1 cellular context compared by ENCODE assay signal in the genomic region with DNA sequence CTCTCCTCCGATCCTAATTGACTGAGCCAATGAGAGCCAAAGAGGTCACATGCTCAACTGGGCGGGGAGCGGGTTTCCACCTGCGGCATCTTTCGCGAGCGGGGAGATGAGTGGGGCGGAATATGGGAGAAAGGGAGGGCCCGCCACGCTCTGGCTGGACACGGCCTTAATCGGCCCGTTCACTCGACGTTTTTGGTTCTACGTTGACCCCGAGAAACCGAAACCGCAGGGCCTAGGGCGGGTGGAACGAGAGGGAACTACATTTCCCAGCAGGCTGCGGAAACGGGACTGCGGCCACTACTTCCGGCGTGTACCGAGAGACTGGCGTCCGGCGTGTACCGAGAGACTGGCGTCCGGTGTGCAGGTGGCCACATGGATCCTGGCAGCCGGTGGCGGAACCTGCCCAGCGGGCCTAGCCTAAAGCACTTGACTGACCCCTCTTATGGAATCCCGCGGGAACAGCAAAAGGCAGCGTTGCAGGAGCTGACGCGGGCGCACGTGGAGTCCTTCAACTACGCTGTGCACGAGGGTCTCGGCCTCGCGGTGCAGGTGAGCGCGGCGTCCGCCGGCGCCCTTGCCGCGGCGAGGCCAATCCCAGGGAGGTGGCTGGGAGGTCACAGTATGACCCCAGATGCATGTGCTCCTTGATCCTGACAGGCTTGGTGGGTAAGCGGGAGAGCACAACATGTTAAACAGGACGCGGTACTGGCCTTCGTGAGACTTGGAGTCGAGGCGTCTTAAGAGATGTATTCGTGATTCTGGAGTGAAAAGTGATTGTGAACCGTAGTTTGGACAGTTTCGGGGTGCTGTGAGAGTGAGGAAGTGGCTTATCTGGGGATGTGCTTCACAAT.
TF ChIP-seq lines count a peak whose summit lies in the region.

A gene with protein sequence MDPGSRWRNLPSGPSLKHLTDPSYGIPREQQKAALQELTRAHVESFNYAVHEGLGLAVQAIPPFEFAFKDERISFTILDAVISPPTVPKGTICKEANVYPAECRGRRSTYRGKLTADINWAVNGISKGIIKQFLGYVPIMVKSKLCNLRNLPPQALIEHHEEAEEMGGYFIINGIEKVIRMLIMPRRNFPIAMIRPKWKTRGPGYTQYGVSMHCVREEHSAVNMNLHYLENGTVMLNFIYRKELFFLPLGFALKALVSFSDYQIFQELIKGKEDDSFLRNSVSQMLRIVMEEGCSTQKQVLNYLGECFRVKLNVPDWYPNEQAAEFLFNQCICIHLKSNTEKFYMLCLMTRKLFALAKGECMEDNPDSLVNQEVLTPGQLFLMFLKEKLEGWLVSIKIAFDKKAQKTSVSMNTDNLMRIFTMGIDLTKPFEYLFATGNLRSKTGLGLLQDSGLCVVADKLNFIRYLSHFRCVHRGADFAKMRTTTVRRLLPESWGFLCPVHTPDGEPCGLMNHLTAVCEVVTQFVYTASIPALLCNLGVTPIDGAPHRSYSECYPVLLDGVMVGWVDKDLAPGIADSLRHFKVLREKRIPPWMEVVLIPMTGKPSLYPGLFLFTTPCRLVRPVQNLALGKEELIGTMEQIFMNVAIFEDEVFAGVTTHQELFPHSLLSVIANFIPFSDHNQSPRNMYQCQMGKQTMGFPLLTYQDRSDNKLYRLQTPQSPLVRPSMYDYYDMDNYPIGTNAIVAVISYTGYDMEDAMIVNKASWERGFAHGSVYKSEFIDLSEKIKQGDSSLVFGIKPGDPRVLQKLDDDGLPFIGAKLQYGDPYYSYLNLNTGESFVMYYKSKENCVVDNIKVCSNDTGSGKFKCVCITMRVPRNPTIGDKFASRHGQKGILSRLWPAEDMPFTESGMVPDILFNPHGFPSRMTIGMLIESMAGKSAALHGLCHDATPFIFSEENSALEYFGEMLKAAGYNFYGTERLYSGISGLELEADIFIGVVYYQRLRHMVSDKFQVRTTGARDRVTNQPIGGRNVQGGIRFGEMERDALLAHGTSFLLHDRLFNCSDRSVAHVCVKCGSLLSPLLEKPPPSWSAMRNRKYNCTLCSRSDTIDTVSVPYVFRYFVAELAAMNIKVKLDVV (plus strand): TSS at position 343 of the 851 bp plus-strand sequence. CDS start 30 bp downstream, at position 373.

TF ChIP-seq in GM23338, 12 proteins besides CTCF, POLR2A, EP300 and RAD21 (continued from another document):
- TF ChIP-seq, protein P1, sequence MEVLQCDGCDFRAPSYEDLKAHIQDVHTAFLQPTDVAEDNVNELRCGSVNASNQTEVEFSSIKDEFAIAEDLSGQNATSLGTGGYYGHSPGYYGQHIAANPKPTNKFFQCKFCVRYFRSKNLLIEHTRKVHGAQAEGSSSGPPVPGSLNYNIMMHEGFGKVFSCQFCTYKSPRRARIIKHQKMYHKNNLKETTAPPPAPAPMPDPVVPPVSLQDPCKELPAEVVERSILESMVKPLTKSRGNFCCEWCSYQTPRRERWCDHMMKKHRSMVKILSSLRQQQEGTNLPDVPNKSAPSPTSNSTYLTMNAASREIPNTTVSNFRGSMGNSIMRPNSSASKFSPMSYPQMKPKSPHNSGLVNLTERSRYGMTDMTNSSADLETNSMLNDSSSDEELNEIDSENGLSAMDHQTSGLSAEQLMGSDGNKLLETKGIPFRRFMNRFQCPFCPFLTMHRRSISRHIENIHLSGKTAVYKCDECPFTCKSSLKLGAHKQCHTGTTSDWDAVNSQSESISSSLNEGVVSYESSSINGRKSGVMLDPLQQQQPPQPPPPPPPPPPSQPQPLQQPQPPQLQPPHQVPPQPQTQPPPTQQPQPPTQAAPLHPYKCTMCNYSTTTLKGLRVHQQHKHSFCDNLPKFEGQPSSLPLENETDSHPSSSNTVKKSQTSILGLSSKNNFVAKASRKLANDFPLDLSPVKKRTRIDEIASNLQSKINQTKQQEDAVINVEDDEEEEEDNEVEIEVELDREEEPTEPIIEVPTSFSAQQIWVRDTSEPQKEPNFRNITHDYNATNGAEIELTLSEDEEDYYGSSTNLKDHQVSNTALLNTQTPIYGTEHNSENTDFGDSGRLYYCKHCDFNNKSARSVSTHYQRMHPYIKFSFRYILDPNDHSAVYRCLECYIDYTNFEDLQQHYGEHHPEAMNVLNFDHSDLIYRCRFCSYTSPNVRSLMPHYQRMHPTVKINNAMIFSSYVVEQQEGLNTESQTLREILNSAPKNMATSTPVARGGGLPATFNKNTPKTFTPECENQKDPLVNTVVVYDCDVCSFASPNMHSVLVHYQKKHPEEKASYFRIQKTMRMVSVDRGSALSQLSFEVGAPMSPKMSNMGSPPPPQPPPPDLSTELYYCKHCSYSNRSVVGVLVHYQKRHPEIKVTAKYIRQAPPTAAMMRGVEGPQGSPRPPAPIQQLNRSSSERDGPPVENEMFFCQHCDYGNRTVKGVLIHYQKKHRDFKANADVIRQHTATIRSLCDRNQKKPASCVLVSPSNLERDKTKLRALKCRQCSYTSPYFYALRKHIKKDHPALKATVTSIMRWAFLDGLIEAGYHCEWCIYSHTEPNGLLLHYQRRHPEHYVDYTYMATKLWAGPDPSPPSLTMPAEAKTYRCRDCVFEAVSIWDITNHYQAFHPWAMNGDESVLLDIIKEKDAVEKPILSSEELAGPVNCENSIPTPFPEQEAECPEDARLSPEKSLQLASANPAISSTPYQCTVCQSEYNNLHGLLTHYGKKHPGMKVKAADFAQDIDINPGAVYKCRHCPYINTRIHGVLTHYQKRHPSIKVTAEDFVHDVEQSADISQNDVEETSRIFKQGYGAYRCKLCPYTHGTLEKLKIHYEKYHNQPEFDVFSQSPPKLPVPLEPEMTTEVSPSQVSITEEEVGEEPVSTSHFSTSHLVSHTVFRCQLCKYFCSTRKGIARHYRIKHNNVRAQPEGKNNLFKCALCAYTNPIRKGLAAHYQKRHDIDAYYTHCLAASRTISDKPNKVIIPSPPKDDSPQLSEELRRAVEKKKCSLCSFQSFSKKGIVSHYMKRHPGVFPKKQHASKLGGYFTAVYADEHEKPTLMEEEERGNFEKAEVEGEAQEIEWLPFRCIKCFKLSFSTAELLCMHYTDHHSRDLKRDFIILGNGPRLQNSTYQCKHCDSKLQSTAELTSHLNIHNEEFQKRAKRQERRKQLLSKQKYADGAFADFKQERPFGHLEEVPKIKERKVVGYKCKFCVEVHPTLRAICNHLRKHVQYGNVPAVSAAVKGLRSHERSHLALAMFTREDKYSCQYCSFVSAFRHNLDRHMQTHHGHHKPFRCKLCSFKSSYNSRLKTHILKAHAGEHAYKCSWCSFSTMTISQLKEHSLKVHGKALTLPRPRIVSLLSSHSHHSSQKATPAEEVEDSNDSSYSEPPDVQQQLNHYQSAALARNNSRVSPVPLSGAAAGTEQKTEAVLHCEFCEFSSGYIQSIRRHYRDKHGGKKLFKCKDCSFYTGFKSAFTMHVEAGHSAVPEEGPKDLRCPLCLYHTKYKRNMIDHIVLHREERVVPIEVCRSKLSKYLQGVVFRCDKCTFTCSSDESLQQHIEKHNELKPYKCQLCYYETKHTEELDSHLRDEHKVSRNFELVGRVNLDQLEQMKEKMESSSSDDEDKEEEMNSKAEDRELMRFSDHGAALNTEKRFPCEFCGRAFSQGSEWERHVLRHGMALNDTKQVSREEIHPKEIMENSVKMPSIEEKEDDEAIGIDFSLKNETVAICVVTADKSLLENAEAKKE (CRISPR knock-in tag; IDR thresholded peaks at IDR 0.05), result no peak
- TF ChIP-seq, protein P2, sequence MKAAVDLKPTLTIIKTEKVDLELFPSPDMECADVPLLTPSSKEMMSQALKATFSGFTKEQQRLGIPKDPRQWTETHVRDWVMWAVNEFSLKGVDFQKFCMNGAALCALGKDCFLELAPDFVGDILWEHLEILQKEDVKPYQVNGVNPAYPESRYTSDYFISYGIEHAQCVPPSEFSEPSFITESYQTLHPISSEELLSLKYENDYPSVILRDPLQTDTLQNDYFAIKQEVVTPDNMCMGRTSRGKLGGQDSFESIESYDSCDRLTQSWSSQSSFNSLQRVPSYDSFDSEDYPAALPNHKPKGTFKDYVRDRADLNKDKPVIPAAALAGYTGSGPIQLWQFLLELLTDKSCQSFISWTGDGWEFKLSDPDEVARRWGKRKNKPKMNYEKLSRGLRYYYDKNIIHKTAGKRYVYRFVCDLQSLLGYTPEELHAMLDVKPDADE (IDR thresholded peaks at IDR 0.05), result peak; percentile 91
- TF ChIP-seq CREB1 (CRISPR knock-in tag; IDR thresholded peaks at IDR 0.05; ENCODE audit: low read depth), result peak; percentile 52
- TF ChIP-seq NANOG (IDR thresholded peaks at IDR 0.05; ENCODE audit: borderline replicate concordance), result no peak
- TF ChIP-seq, protein P3, sequence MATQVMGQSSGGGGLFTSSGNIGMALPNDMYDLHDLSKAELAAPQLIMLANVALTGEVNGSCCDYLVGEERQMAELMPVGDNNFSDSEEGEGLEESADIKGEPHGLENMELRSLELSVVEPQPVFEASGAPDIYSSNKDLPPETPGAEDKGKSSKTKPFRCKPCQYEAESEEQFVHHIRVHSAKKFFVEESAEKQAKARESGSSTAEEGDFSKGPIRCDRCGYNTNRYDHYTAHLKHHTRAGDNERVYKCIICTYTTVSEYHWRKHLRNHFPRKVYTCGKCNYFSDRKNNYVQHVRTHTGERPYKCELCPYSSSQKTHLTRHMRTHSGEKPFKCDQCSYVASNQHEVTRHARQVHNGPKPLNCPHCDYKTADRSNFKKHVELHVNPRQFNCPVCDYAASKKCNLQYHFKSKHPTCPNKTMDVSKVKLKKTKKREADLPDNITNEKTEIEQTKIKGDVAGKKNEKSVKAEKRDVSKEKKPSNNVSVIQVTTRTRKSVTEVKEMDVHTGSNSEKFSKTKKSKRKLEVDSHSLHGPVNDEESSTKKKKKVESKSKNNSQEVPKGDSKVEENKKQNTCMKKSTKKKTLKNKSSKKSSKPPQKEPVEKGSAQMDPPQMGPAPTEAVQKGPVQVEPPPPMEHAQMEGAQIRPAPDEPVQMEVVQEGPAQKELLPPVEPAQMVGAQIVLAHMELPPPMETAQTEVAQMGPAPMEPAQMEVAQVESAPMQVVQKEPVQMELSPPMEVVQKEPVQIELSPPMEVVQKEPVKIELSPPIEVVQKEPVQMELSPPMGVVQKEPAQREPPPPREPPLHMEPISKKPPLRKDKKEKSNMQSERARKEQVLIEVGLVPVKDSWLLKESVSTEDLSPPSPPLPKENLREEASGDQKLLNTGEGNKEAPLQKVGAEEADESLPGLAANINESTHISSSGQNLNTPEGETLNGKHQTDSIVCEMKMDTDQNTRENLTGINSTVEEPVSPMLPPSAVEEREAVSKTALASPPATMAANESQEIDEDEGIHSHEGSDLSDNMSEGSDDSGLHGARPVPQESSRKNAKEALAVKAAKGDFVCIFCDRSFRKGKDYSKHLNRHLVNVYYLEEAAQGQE (IDR thresholded peaks at IDR 0.05; ENCODE audit: unreplicated experiment), result no peak
- TF ChIP-seq EZH2 (IDR thresholded peaks at IDR 0.05; ENCODE audit: low read depth, unreplicated experiment), result no peak
- peak; percentile 77 for TF ChIP-seq POLR2AphosphoS5 (IDR thresholded peaks at IDR 0.05; ENCODE audit: low read depth)
